10 cellular contexts compared by ENCODE assay signal in genomic region chr13:70339738-70340137, GRCh38.
DNase-seq lines count a peak whose midpoint lies in the region; ATAC-seq and TF ChIP-seq lines count a peak whose summit lies in the region.
"Had no signal": no experiment of that assay in that cellular context is flagged by ENCODE, and none has a peak within 500 bp of the region (broad histone marks: within the 10 kb centered on the region; RNA-seq: fewer than 3 reads in every experiment).

No MANE protein-coding gene starts in this region.

- peak; percentile 45 for TF ChIP-seq CTCF in GM12874 (IDR thresholded peaks at IDR 0.05; ENCODE audit: insufficient read depth, low read depth, low read length)
- TF ChIP-seq CTCF in mucosa of descending colon (IDR thresholded peaks at IDR 0.05) = peak; percentile 11

- no peak overlapping the region for H3K4me3 ChIP-seq in mucosa of descending colon

- H3K36me3 ChIP-seq in mucosa of descending colon (ENCODE audit: low read depth) = no peaks in the 10 kb centered on the region

- H3K4me1 ChIP-seq in mucosa of descending colon (ENCODE audit: low read depth) = no peaks in the 10 kb centered on the region

- DNase-seq in LoVo (ENCODE audit: low spot score) (peak; percentile 25), astrocyte of the hippocampus (ENCODE audit: low read depth, low spot score) (peak; percentile 24), mucosa of descending colon (peak in 2 of 3 donors; percentile 27 to 35), AG08396 (ENCODE audit: low spot score) (no peak), GM19238 (ENCODE audit: insufficient read length, low spot score) (no peak)
- DNase-seq: dermis blood vessel endothelial cell; stimulated activated CD4-positive, alpha-beta T cell treated with anti-CD3 and anti-CD28 coated beads, Interleukin-4, amount 100 ng/mL, for 1 hour had no signal

- intact Hi-C loops in mucosa of descending colon (cut with DNase I, micrococcal nuclease) = loop anchor here in 1 of 2 donors (2.0 kb wide), 1 partner anchor 227 kb away; no protein-coding TSS in a partner anchor

- peak; percentile 78 for ATAC-seq in mucosa of descending colon
- no peak for ATAC-seq in HG02763 (IDR thresholded peaks at IDR 0.05; ENCODE audit: unreplicated experiment)
- no peak for ATAC-seq in HG03135 (IDR thresholded peaks at IDR 0.05; ENCODE audit: unreplicated experiment)

- no peaks in the 10 kb centered on the region for H3K9me3 ChIP-seq in mucosa of descending colon

Comparison
In these comparisons a context has a peak if more than half of its experiments do, and no peak if none do; other contexts are left out.
1. DNase-seq: peak in LoVo (single experiment), astrocyte of the hippocampus (single experiment) and mucosa of descending colon (2 of 3); none in AG08396 (single experiment) and GM19238 (single experiment).